ENCODE assay signal across 28 cellular contexts in genomic region chr15:96403932-96404331, GRCh38.
"Had no signal": no experiment of that assay in that cellular context is flagged by ENCODE, and none has a peak within 500 bp of the region (broad histone marks: within the 10 kb centered on the region; RNA-seq: fewer than 3 reads in every experiment).

No MANE protein-coding gene starts in this region.

- H3K4me3 ChIP-seq: colonic mucosa, coronary artery, dorsolateral prefrontal cortex, esophagus muscularis mucosa, esophagus squamous epithelium, gastrocnemius medialis, gastroesophageal sphincter, heart left ventricle, heart right ventricle had no signal

- H3K4me1 ChIP-seq: foreskin keratinocyte had no signal

- FAIRE-seq: colon, endometrium, endothelial cell of umbilical vein, frontal cortex had no signal

- ATAC-seq: effector memory CD8-positive, alpha-beta T cell; esophagus mucosa; foreskin keratinocyte; gastrocnemius medialis; gastroesophageal sphincter; heart left ventricle; heart right ventricle had no signal

- H3K9me3 ChIP-seq: colonic mucosa, esophagus muscularis mucosa, esophagus squamous epithelium, gastrocnemius medialis, gastroesophageal sphincter, heart left ventricle, heart right ventricle had no signal

- DNase-seq: colonic mucosa; cortex of kidney; dermis blood vessel endothelial cell; dorsolateral prefrontal cortex; effector CD4-positive, alpha-beta T cell; effector CD8-positive, alpha-beta T cell; effector memory CD4-positive, alpha-beta T cell; effector memory CD8-positive, alpha-beta T cell; endodermal cell; erythroblast; esophagus squamous epithelium; foreskin fibroblast; foreskin keratinocyte; foreskin melanocyte; gastrocnemius medialis; glutamatergic neuron; head of caudate nucleus; heart left ventricle; heart right ventricle had no signal

- H3K36me3 ChIP-seq: colonic mucosa, esophagus muscularis mucosa, esophagus squamous epithelium, gastrocnemius medialis, gastroesophageal sphincter, heart left ventricle, heart right ventricle had no signal

- H3K27ac ChIP-seq: colonic mucosa, coronary artery, dorsolateral prefrontal cortex, epithelial cell of prostate, esophagus muscularis mucosa, esophagus squamous epithelium, foreskin keratinocyte, gastrocnemius medialis, gastroesophageal sphincter, heart left ventricle, heart right ventricle had no signal
